In genomic region chr17:21495281-21495680, GRCh38 we compare ENCODE assay signal across 31 cellular contexts.
A peak's percentile ranks its signal among the peaks of the same experiment; 100 is the strongest.
DNase-seq lines count a peak whose midpoint lies in the region; ATAC-seq and TF ChIP-seq lines count a peak whose summit lies in the region.
"Had no signal": no experiment of that assay in that cellular context is flagged by ENCODE, and none has a peak within 500 bp of the region (broad histone marks: within the 10 kb centered on the region; RNA-seq: fewer than 3 reads in every experiment).

No MANE protein-coding gene starts in this region.

- peaks cover 20 to 29% of the 10 kb centered on the region in 2 experiments for H3K4me1 Mint-ChIP-seq in H9
- H3K4me1 Mint-ChIP-seq: activated naive CD4-positive, alpha-beta T cell treated with anti-CD3 and anti-CD28 coated beads, Interleukin-2, amount 10 ng/mL, durations not matched to agents 7 days and 5 days; CD8-positive, alpha-beta memory T cell; immature natural killer cell; naive B cell had no signal

- no peaks in the 10 kb centered on the region for H3K9me3 ChIP-seq in H9 (ENCODE audit: control insufficient read depth, low read depth, low read length)
- no peaks in the 10 kb centered on the region for H3K9me3 ChIP-seq in aorta (ENCODE audit: control insufficient read depth, low read length)
- H3K9me3 ChIP-seq: gastroesophageal sphincter, neutrophil, testis, uterus had no signal

- DNase-seq in AG08396 (ENCODE audit: low spot score) (peak; percentile 7), H9 (no peak), astrocyte of the hippocampus (ENCODE audit: low read depth, low spot score) (peak; percentile 2), mesendoderm (no peak), aorta (no peak), inferior parietal cortex (ENCODE audit: extremely low spot score) (no peak)
- no peak for DNase-seq in stimulated activated CD4-positive, alpha-beta T cell treated with anti-CD3 and anti-CD28 coated beads, Interleukin-12 subunit alpha, Interleukin-12 subunit beta, amount 100 ng/mL, for 4 hours
- DNase-seq: activated CD4-positive, alpha-beta T cell treated with anti-CD3 and anti-CD28 coated beads, Interleukin-2, amount 50 U/mL, for 48 hours; activated CD4-positive, CD25-positive, alpha-beta regulatory T cell treated with anti-CD3 and anti-CD28 coated beads, Interleukin-2, amount 50 U/mL, for 72 hours; activated CD8-positive, alpha-beta memory T cell treated with anti-CD3 and anti-CD28 coated beads, Interleukin-2, amount 50 U/mL, for 4 hours; activated naive CD4-positive, alpha-beta T cell treated with anti-CD3 and anti-CD28 coated beads, Interleukin-2, amount 10 ng/mL, durations not matched to agents 7 days and 5 days; brain microvascular endothelial cell; CD8-positive, alpha-beta memory T cell; cerebellar nuclear complex; EL; immature natural killer cell; naive B cell; NCI-H1436 treated with DMSO at 0.1 percent for 48 hours; NCI-H446 treated with DMSO at 0.1 percent for 48 hours; OCI-M1; right cardiac atrium; stimulated activated CD8-positive, alpha-beta memory T cell treated with anti-CD3 and anti-CD28 coated beads, Interleukin-4, amount 100 ng/mL, for 48 hours; testis; uterus had no signal

- no peak overlapping the region for H4K8ac ChIP-seq in H9 (replicated peaks; ENCODE audit: insufficient read length, low read depth, low read length)
- no peak overlapping the region for H4K8ac ChIP-seq in mesendoderm (ENCODE audit: low read depth, low read length)

- H2BK20ac ChIP-seq in H9 (ENCODE audit: low read depth, low read length, poor library complexity, severe bottlenecking), result no peak overlapping the region

- no peak overlapping the region for H4K91ac ChIP-seq in H9 (ENCODE audit: insufficient read length, low read depth, low read length)

- no peak overlapping the region for H3K27ac Mint-ChIP-seq in H9
- H3K27ac Mint-ChIP-seq: activated naive CD4-positive, alpha-beta T cell treated with anti-CD3 and anti-CD28 coated beads, Interleukin-2, amount 10 ng/mL, durations not matched to agents 7 days and 5 days; activated T-helper 1 cell treated with anti-CD3 and anti-CD28 coated beads, Interleukin-12 subunit alpha, Interleukin-12 subunit beta, Interleukin-2, Interleukin-4 antibody, amounts not matched to agents 30 ng/mL and 10 ng/mL and 1 ng/mL, durations not matched to agents 14 hours and 24 hours and 36 hours; CD8-positive, alpha-beta memory T cell; immature natural killer cell; stimulated activated naive CD8-positive, alpha-beta T cell treated with anti-CD3 and anti-CD28 coated beads, Interleukin-15, Interleukin-2, amounts not matched to agents 100 ng/mL and 50 ng/mL, for 24 hours had no signal

- no peak overlapping the region for H2AFZ ChIP-seq in H9 (ENCODE audit: low read length)

- no peaks in the 10 kb centered on the region; a peak in 1 of 5 replicates for H3K9me3 Mint-ChIP-seq in H9
- H3K9me3 Mint-ChIP-seq: activated naive CD4-positive, alpha-beta T cell treated with anti-CD3 and anti-CD28 coated beads, Interleukin-2, amount 10 ng/mL, durations not matched to agents 7 days and 5 days; activated T-helper 1 cell treated with anti-CD3 and anti-CD28 coated beads, Interleukin-12 subunit alpha, Interleukin-12 subunit beta, Interleukin-2, Interleukin-4 antibody, amounts not matched to agents 30 ng/mL and 10 ng/mL and 1 ng/mL, durations not matched to agents 14 hours and 24 hours and 36 hours; CD8-positive, alpha-beta memory T cell; immature natural killer cell; naive B cell; stimulated activated naive CD8-positive, alpha-beta T cell treated with anti-CD3 and anti-CD28 coated beads, Interleukin-15, Interleukin-2, amounts not matched to agents 100 ng/mL and 50 ng/mL, for 24 hours had no signal

- H3K27me3 Mint-ChIP-seq in H9 (ENCODE audit: low read depth), result peaks cover 8% of the 10 kb centered on the region

- no peak overlapping the region; the same call in 1 of the 2 replicates for H3K14ac ChIP-seq in H9 (ENCODE audit: insufficient read depth, low read length)

- H3K23ac ChIP-seq in H9 (ENCODE audit: insufficient read length, low read depth, low read length), result no peak overlapping the region
- H3K23ac ChIP-seq in mesendoderm (ENCODE audit: low read length), result no peak overlapping the region

- no peaks in the 10 kb centered on the region for H3K36me3 ChIP-seq in mesendoderm (ENCODE audit: control insufficient read depth, insufficient read depth, low read length)
- no peaks in the 10 kb centered on the region for H3K36me3 ChIP-seq in aorta (ENCODE audit: control insufficient read depth in 1 of 2, insufficient read depth in 2 of 2, low read length in 1 of 2)
- H3K36me3 ChIP-seq: brain microvascular endothelial cell, gastroesophageal sphincter, neutrophil, uterus had no signal

- H3K4ac ChIP-seq in H9 (ENCODE audit: low read depth, low read length), result no peak overlapping the region
- H3K4ac ChIP-seq in mesendoderm (ENCODE audit: low read depth, low read length), result no peak overlapping the region

- no peaks in the 10 kb centered on the region for H3K79me2 ChIP-seq in H9 (ENCODE audit: insufficient read depth, low read length)
- H3K79me2 ChIP-seq in mesendoderm (ENCODE audit: control insufficient read depth, insufficient read depth, low read length), result no peaks in the 10 kb centered on the region

- intact Hi-C loops in aorta (cut with DNase I), result no loop called here

- H4K5ac ChIP-seq in H9 (ENCODE audit: insufficient read length, low read depth, low read length) (no peak overlapping the region), mesendoderm (ENCODE audit: low read length) (no peak overlapping the region)

- H2BK12ac ChIP-seq in H9 (ENCODE audit: insufficient read length, low read depth, low read length), result no peak overlapping the region

- no peak overlapping the region for H3K4me2 ChIP-seq in H9 (ENCODE audit: insufficient read depth, insufficient read length, low read length)
- no peak overlapping the region for H3K4me2 ChIP-seq in mesendoderm (ENCODE audit: low read length)

- H3K56ac ChIP-seq in H9 (ENCODE audit: insufficient read length, low read depth, low read length) (no peak overlapping the region), mesendoderm (ENCODE audit: low read length) (peak overlapping the region; percentile 7)

- H2BK15ac ChIP-seq in H9 (ENCODE audit: low read depth, low read length), result 0 out of 2 replicates have a peak overlapping the region, but pooled peaks have one; percentile 24
- no peak overlapping the region for H2BK15ac ChIP-seq in mesendoderm (replicated peaks; ENCODE audit: low read depth)

- TF ChIP-seq CTCF in H9 (conservative IDR thresholded peaks at IDR 0.05), result no peak

- no CpG with 5 or more reads among the region's 8 CpGs for WGBS in H9 (ENCODE audit: extremely low coverage, insufficient read length, low lambda C conversion rate)
- WGBS in mesendoderm (ENCODE audit: extremely low coverage, insufficient coverage, low lambda C conversion rate), result no CpG with 5 or more reads among the region's 8 CpGs
- WGBS in aorta, 2 donors, result 81% methylated on average over 8 of the region's 8 CpGs

- H2BK5ac ChIP-seq in H9 (ENCODE audit: insufficient read length, low read length) (no peak overlapping the region), mesendoderm (ENCODE audit: low read length) (no peak overlapping the region)

- H2AK5ac ChIP-seq in H9 (ENCODE audit: insufficient read length, low read length) (no peak overlapping the region), mesendoderm (ENCODE audit: low read length) (no peak overlapping the region)

- H3K79me1 ChIP-seq in H9 (ENCODE audit: insufficient read depth, low read depth, low read length, poor library complexity, severe bottlenecking) (no peaks in the 10 kb centered on the region), mesendoderm (ENCODE audit: low read length) (no peaks in the 10 kb centered on the region)

- H3K4me3 ChIP-seq in mesendoderm (ENCODE audit: low read length) (no peak overlapping the region), aorta (ENCODE audit: low read length in 2 of 2) (no peak overlapping the region)
- H3K4me3 ChIP-seq: dorsolateral prefrontal cortex, gastroesophageal sphincter, testis, uterus had no signal

- no peaks in the 10 kb centered on the region for H4K20me1 ChIP-seq in H9 (ENCODE audit: control insufficient read depth, insufficient read depth, insufficient read length)

- H3T11ph ChIP-seq in H9 (ENCODE audit: low read length), result no peak overlapping the region

- peaks cover 0 to 2% (median 0%) of the 10 kb centered on the region in 3 experiments; a peak in 1 of 7 replicates for H3K36me3 Mint-ChIP-seq in H9 (ENCODE audit: insufficient read depth in 1 of 3, low read depth in 3 of 3)
- H3K36me3 Mint-ChIP-seq: activated naive CD4-positive, alpha-beta T cell treated with anti-CD3 and anti-CD28 coated beads, Interleukin-2, amount 10 ng/mL, durations not matched to agents 7 days and 5 days; CD8-positive, alpha-beta memory T cell; immature natural killer cell; naive B cell had no signal

- H2BK120ac ChIP-seq in H9 (ENCODE audit: low read depth, low read length, poor library complexity, severe bottlenecking) (no peak overlapping the region), mesendoderm (ENCODE audit: low read depth, low read length) (no peak overlapping the region)

- H3K27ac ChIP-seq in H9 (ENCODE audit: insufficient read length, low read depth, low read length), result no peak overlapping the region
- no peak overlapping the region for H3K27ac ChIP-seq in mesendoderm (ENCODE audit: low read depth, low read length)
- H3K27ac ChIP-seq in aorta (ENCODE audit: low read depth in 1 of 2, low read length in 2 of 2), result no peak overlapping the region
- H3K27ac ChIP-seq: brain microvascular endothelial cell, dorsolateral prefrontal cortex, gastroesophageal sphincter, neutrophil, testis, uterus had no signal

- ATAC-seq in GM21515 (IDR thresholded peaks at IDR 0.05; ENCODE audit: unreplicated experiment), result no peak
- no peak for ATAC-seq in aorta (ENCODE audit: low FRiP score)
- ATAC-seq: gastroesophageal sphincter, HepG2, right cardiac atrium had no signal

- no peak overlapping the region for H3K4me3 Mint-ChIP-seq in H9
- H3K4me3 Mint-ChIP-seq: activated naive CD4-positive, alpha-beta T cell treated with anti-CD3 and anti-CD28 coated beads, Interleukin-2, amount 10 ng/mL, durations not matched to agents 7 days and 5 days; activated T-helper 1 cell treated with anti-CD3 and anti-CD28 coated beads, Interleukin-12 subunit alpha, Interleukin-12 subunit beta, Interleukin-2, Interleukin-4 antibody, amounts not matched to agents 30 ng/mL and 10 ng/mL and 1 ng/mL, durations not matched to agents 14 hours and 24 hours and 36 hours; immature natural killer cell; naive B cell; stimulated activated naive CD8-positive, alpha-beta T cell treated with anti-CD3 and anti-CD28 coated beads, Interleukin-15, Interleukin-2, amounts not matched to agents 100 ng/mL and 50 ng/mL, for 24 hours had no signal

- H3K23me2 ChIP-seq in H9 (ENCODE audit: insufficient read length, low read depth, low read length, poor library complexity, severe bottlenecking), result peaks cover 3% of the 10 kb centered on the region

- H3K9ac ChIP-seq in H9 (ENCODE audit: extremely low read depth, insufficient read length, low read length) (no peak overlapping the region), mesendoderm (ENCODE audit: low read length) (no peak overlapping the region)

- peaks cover 7% of the 10 kb centered on the region for H3K4me1 ChIP-seq in H9 (ENCODE audit: insufficient read depth, low read length)
- H3K4me1 ChIP-seq in mesendoderm (ENCODE audit: control insufficient read depth, low read depth, low read length), result peaks cover 2% of the 10 kb centered on the region
- H3K4me1 ChIP-seq in aorta (ENCODE audit: control insufficient read depth in 1 of 2, insufficient read depth in 2 of 2, low read length in 2 of 2), result no peaks in the 10 kb centered on the region
- H3K4me1 ChIP-seq: gastroesophageal sphincter, testis, uterus had no signal

- H3K18ac ChIP-seq in H9 (ENCODE audit: insufficient read length, low read depth, low read length), result no peak overlapping the region
- no peak overlapping the region for H3K18ac ChIP-seq in mesendoderm (ENCODE audit: low read length)

- H3K27me3 ChIP-seq in H9 (ENCODE audit: insufficient read depth, low read length) (no peaks in the 10 kb centered on the region), mesendoderm (ENCODE audit: insufficient read depth, low read length, poor library complexity) (no peaks in the 10 kb centered on the region), aorta (ENCODE audit: control insufficient read depth in 1 of 2, insufficient read depth in 2 of 2, low read length in 1 of 2) (no peaks in the 10 kb centered on the region)
- H3K27me3 ChIP-seq: dorsolateral prefrontal cortex, testis, uterus had no signal

Comparison
In these comparisons a context has a peak if more than half of its experiments do, and no peak if none do; other contexts are left out.
1. DNase-seq: peak in AG08396 (single experiment) and astrocyte of the hippocampus (single experiment); none in H9 (single experiment), mesendoderm (single experiment), stimulated activated CD4-positive, alpha-beta T cell treated with anti-CD3 and anti-CD28 coated beads, Interleukin-12 subunit alpha, Interleukin-12 subunit beta, amount 100 ng/mL, for 4 hours (single experiment), aorta (0 of 2) and inferior parietal cortex (single experiment).